29 cellular contexts compared by ENCODE assay signal in the genomic region with DNA sequence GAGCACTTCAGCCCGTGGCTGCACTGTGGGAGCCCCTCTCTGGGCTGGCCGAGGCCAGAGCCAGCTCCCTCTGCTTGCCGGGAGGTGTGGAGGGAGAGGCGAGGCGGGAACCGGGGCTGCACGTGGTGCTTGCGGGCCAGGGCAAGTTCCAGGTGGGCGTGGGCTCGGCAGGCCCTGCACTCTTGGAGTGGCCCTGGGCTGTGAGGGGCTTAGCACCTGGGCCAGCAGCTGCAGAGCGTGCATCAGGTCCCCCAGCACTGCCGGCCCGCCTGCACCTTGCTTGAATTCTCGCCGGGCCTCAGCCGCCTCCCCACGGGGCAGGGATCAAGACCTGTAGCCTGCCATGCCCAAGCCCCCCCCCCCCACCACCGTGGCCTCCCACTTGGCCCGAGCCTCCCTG.
"Had no signal": no experiment of that assay in that cellular context is flagged by ENCODE, and none has a peak within 500 bp of the region (broad histone marks: within the 10 kb centered on the region; RNA-seq: fewer than 3 reads in every experiment).

No MANE protein-coding gene starts in this region.

- H3K27ac Mint-ChIP-seq: dendritic cell treated with granulocyte-macrophage colony-stimulating factor and Interleukin-4, amounts not matched to agents 40 ng/mL and 50 ng/mL, for 4 days; effector memory CD8-positive, alpha-beta T cell; endodermal cell had no signal

- H3K36me3 ChIP-seq: colonic mucosa, esophagus muscularis mucosa, esophagus squamous epithelium, gastrocnemius medialis, gastroesophageal sphincter, heart left ventricle, heart right ventricle had no signal

- H3K27me3 ChIP-seq: colonic mucosa, esophagus muscularis mucosa, esophagus squamous epithelium, foreskin keratinocyte, gastrocnemius medialis, gastroesophageal sphincter had no signal

- H3K9me3 Mint-ChIP-seq: effector memory CD8-positive, alpha-beta T cell had no signal

- ATAC-seq: effector memory CD8-positive, alpha-beta T cell; esophagus mucosa; foreskin keratinocyte; gastrocnemius medialis; gastroesophageal sphincter; heart left ventricle; heart right ventricle had no signal

- H3K4me1 ChIP-seq: colonic mucosa, esophagus muscularis mucosa, esophagus squamous epithelium, foreskin keratinocyte, gastrocnemius medialis, gastroesophageal sphincter, heart left ventricle, heart right ventricle had no signal

- DNase-seq: colonic mucosa; cortex of kidney; dermis blood vessel endothelial cell; dorsolateral prefrontal cortex; effector CD4-positive, alpha-beta T cell; effector CD8-positive, alpha-beta T cell; effector memory CD4-positive, alpha-beta T cell; effector memory CD8-positive, alpha-beta T cell; endodermal cell; erythroblast; esophagus squamous epithelium; foreskin fibroblast; foreskin keratinocyte; foreskin melanocyte; gastrocnemius medialis; glutamatergic neuron; head of caudate nucleus; heart left ventricle; heart right ventricle had no signal

- H3K4me3 ChIP-seq: colonic mucosa, coronary artery, dorsolateral prefrontal cortex, esophagus muscularis mucosa, esophagus squamous epithelium, gastrocnemius medialis, gastroesophageal sphincter, heart left ventricle, heart right ventricle had no signal

- H3K27ac ChIP-seq: colonic mucosa, coronary artery, dorsolateral prefrontal cortex, epithelial cell of prostate, esophagus muscularis mucosa, esophagus squamous epithelium, foreskin keratinocyte, gastrocnemius medialis, gastroesophageal sphincter, heart left ventricle, heart right ventricle had no signal

- H3K4me3 Mint-ChIP-seq: dendritic cell treated with granulocyte-macrophage colony-stimulating factor and Interleukin-4, amounts not matched to agents 40 ng/mL and 50 ng/mL, for 4 days; effector memory CD8-positive, alpha-beta T cell; endodermal cell had no signal

- H3K9me3 ChIP-seq: colonic mucosa, esophagus squamous epithelium, gastrocnemius medialis, gastroesophageal sphincter, heart left ventricle had no signal

- H3K27me3 Mint-ChIP-seq: dendritic cell treated with granulocyte-macrophage colony-stimulating factor and Interleukin-4, amounts not matched to agents 40 ng/mL and 50 ng/mL, for 4 days; effector memory CD8-positive, alpha-beta T cell had no signal

- FAIRE-seq: colon, endometrium, endothelial cell of umbilical vein, frontal cortex had no signal

- H3K4me1 Mint-ChIP-seq: endodermal cell had no signal
